Comparison of ENCODE assay signal across 1 cellular context in the genomic region with DNA sequence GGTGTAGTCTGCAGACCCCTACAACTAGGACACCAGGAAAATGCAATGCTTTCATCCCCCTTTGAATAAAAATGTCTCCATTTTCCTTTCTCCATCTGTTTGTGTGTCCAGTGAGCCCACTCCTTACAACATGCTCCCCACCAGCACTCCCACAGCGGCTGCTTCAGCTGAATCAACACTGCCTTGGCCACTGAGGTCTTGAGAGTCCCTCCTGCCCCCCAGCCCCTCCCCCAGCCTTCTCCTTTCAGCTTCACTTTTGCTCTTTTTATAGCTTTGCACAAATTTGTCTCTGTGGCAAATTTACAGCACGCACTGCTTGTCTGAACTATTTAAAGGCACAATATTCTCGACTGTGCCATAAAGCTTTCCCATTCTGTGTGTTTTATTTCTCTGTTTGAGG.
TF ChIP-seq lines count a peak whose summit lies in the region.

No MANE protein-coding gene starts in this region.

TF ChIP-seq in H1, 55 proteins besides CTCF, POLR2A, EP300 and RAD21:
- TF ChIP-seq NRF1 (IDR thresholded peaks at IDR 0.05; ENCODE audit: low read depth, low read length) (no peak), PHF8 (conservative IDR thresholded peaks at IDR 0.05; ENCODE audit: low read depth, low read length) (no peak), SUZ12 (IDR thresholded peaks at IDR 0.05; ENCODE audit: low read length) (no peak), SP2 (IDR thresholded peaks at IDR 0.05; ENCODE audit: low read length) (no peak), HDAC6 (IDR thresholded peaks at IDR 0.05; ENCODE audit: low read depth, low read length) (no peak), FOSL1 (IDR thresholded peaks at IDR 0.05; ENCODE audit: insufficient read depth, low read depth, low read length) (no peak), BRCA1 (IDR thresholded peaks at IDR 0.05; ENCODE audit: low read depth, low read length) (no peak), BACH1 (IDR thresholded peaks at IDR 0.05; ENCODE audit: low read length) (no peak), CTBP2 (IDR thresholded peaks at IDR 0.05; ENCODE audit: borderline replicate concordance, insufficient read depth, insufficient read length, low read length) (no peak), SP4 (IDR thresholded peaks at IDR 0.05; ENCODE audit: low read length) (no peak), CHD2 (IDR thresholded peaks at IDR 0.05; ENCODE audit: low read length) (no peak), TEAD4 (IDR thresholded peaks at IDR 0.05; ENCODE audit: low read depth, low read length) (no peak), CEBPB (IDR thresholded peaks at IDR 0.05; ENCODE audit: low read depth, low read length) (no peak), TAF7 (optimal IDR thresholded peaks at IDR 0.05; ENCODE audit: borderline replicate concordance, low read depth, low read length) (no peak), EZH2 (IDR thresholded peaks at IDR 0.05; ENCODE audit: low read depth, low read length, severe bottlenecking) (no peak), KDM1A (IDR thresholded peaks at IDR 0.05; ENCODE audit: borderline replicate concordance, low read length) (no peak)
